In the genomic region with DNA sequence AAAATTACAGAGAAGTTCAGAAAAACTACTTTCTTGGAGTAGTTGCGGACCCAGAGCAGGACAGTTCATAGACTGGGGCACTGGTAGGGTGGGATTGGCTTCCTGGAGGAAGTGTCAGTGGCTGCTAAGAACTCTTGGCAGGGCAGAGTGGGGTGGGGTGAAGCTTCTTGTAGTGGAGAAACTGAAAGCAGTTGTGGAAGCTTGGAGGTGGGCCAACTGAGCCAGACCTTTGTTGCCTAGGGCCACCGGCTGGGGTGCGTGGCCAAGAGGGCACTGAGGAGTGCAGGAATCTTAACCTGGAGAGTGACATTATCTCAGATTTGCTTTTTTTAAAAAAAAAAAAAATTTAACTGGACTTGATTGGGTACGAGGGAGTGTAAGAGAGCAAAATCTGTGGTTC, we compare ENCODE assay signal across 7 cellular contexts. TPM values are rescaled to one million over a fixed set of nuclear protein-coding genes. Genes with fewer than 3 reads are reported as not detected.
DNase-seq lines count a peak whose midpoint lies in the region; ATAC-seq and TF ChIP-seq lines count a peak whose summit lies in the region.

No MANE protein-coding gene starts in this region.

- H3K27ac ChIP-seq in vagina = peak overlapping the region; percentile 95

- no peaks in the 10 kb centered on the region for H3K36me3 ChIP-seq in vagina

- TF ChIP-seq CTCF in vagina (IDR thresholded peaks at IDR 0.05) = no peak

- intact Hi-C loops in vagina (cut with DNase I) = loop anchor here (5.0 kb wide), 1 partner anchor 144 kb away; a partner anchor contains a TSS

- DNase-seq in activated CD4-positive, alpha-beta T cell treated with anti-CD3 and anti-CD28 coated beads, Interleukin-2, amount 50 U/mL, for 48 hours = peak; percentile 45 to 59
- DNase-seq in erythroblast (lab: John Stamatoyannopoulos, UW) = peak; percentile 80 to 88
- peak in 41 of 56 donors; percentile 7 to 78 (median 42) for DNase-seq in nucleus accumbens (lab: John Stamatoyannopoulos, UW)
- no peak for DNase-seq in vagina (ENCODE audit: extremely low spot score in 2 of 2)
- DNase-seq in OCI-M2 (lab: John Stamatoyannopoulos, UW; ENCODE audit: unreplicated experiment) = no peak

- peak; percentile 35 for ATAC-seq in GM19324 (IDR thresholded peaks at IDR 0.05; ENCODE audit: low FRiP score, unreplicated experiment)
- ATAC-seq in HG03460 (IDR thresholded peaks at IDR 0.05; ENCODE audit: unreplicated experiment) = peak; percentile 24

- no peaks in the 10 kb centered on the region for H3K9me3 ChIP-seq in vagina

- TF ChIP-seq POLR2A in erythroblast (IDR thresholded peaks at IDR 0.05; ENCODE audit: low read length) (no peak), vagina (IDR thresholded peaks at IDR 0.05) (no peak)

- no peaks in the 10 kb centered on the region for H3K27me3 ChIP-seq in vagina

- peak overlapping the region; percentile 2 to 22 for H3K4me3 ChIP-seq in vagina

- H3K4me1 ChIP-seq in vagina = peaks cover 72% of the 10 kb centered on the region

RNA-seq across cellular contexts. Expression of a gene that starts 3.2 kb away (rescaled TPM):
- 41.0 TPM for total RNA-seq in vagina

RNA-seq across cellular contexts. Expression of a gene that starts 31.3 kb away (rescaled TPM):
- total RNA-seq in vagina = not detected

Comparison
In these comparisons a context has a peak if more than half of its experiments do, and no peak if none do; other contexts are left out.
1. DNase-seq: peak in activated CD4-positive, alpha-beta T cell treated with anti-CD3 and anti-CD28 coated beads, Interleukin-2, amount 50 U/mL, for 48 hours (2 of 2), erythroblast (2 of 2) and nucleus accumbens (41 of 56); none in vagina (0 of 2) and OCI-M2 (single experiment).